15 cellular contexts compared by ENCODE assay signal in genomic region chr4:85200106-85200505, GRCh38.
"Had no signal": no experiment of that assay in that cellular context is flagged by ENCODE, and none has a peak within 500 bp of the region (broad histone marks: within the 10 kb centered on the region; RNA-seq: fewer than 3 reads in every experiment).

No MANE protein-coding gene starts in this region.

- H3K4me1 Mint-ChIP-seq: activated CD4-positive, alpha-beta memory T cell treated with anti-CD3 and anti-CD28 coated beads, Interleukin-2, amount 10 ng/mL, durations not matched to agents 7 days and 5 days; activated naive CD4-positive, alpha-beta T cell treated with anti-CD3 and anti-CD28 coated beads, Interleukin-2, amount 10 ng/mL, durations not matched to agents 7 days and 5 days; naive thymus-derived CD4-positive, alpha-beta T cell; stimulated activated effector memory CD8-positive, alpha-beta T cell treated with anti-CD3 and anti-CD28 coated beads, Interleukin-12 subunit alpha, Interleukin-12 subunit beta, amount 100 ng/mL, for 72 hours had no signal

- DNase-seq: activated CD4-positive, alpha-beta memory T cell treated with anti-CD3 and anti-CD28 coated beads, Interleukin-2, amount 10 ng/mL, durations not matched to agents 7 days and 5 days; activated CD4-positive, alpha-beta T cell treated with anti-CD3 and anti-CD28 coated beads for 4 hours; activated naive CD4-positive, alpha-beta T cell treated with anti-CD3 and anti-CD28 coated beads, Interleukin-2, amount 10 ng/mL, durations not matched to agents 7 days and 5 days; activated T-cell treated with anti-CD3 and anti-CD28 coated beads, Interleukin-2, amount 50 U/mL, for 24 hours; caudate nucleus; heart right ventricle; naive thymus-derived CD4-positive, alpha-beta T cell; pancreas; sigmoid colon; stimulated activated CD4-positive, alpha-beta T cell treated with anti-CD3 and anti-CD28 coated beads, Interleukin-2, amount 100 ng/mL, for 24 hours; thyroid gland; uterus had no signal

- H3K9me3 ChIP-seq: pancreas, thyroid gland, uterus had no signal

- ATAC-seq: heart right ventricle; left lobe of liver; naive thymus-derived CD4-positive, alpha-beta T cell; pancreas had no signal

- H3K4me1 ChIP-seq: heart right ventricle, pancreas, sigmoid colon, thyroid gland, uterus had no signal

- H3K4me3 ChIP-seq: coronary artery, heart right ventricle, pancreas, sigmoid colon, thyroid gland, uterus had no signal

- H3K27ac Mint-ChIP-seq: activated CD4-positive, alpha-beta memory T cell treated with anti-CD3 and anti-CD28 coated beads, Interleukin-2, amount 10 ng/mL, durations not matched to agents 7 days and 5 days; activated naive CD4-positive, alpha-beta T cell treated with anti-CD3 and anti-CD28 coated beads, Interleukin-2, amount 10 ng/mL, durations not matched to agents 7 days and 5 days; activated T-cell treated with anti-CD3 and anti-CD28 coated beads, Interleukin-2, amount 50 U/mL, for 24 hours; naive thymus-derived CD4-positive, alpha-beta T cell; stimulated activated effector memory CD8-positive, alpha-beta T cell treated with anti-CD3 and anti-CD28 coated beads, Interleukin-12 subunit alpha, Interleukin-12 subunit beta, amount 100 ng/mL, for 72 hours had no signal

- H3K4me3 Mint-ChIP-seq: activated CD4-positive, alpha-beta memory T cell treated with anti-CD3 and anti-CD28 coated beads, Interleukin-2, amount 10 ng/mL, durations not matched to agents 7 days and 5 days; activated naive CD4-positive, alpha-beta T cell treated with anti-CD3 and anti-CD28 coated beads, Interleukin-2, amount 10 ng/mL, durations not matched to agents 7 days and 5 days; activated T-cell treated with anti-CD3 and anti-CD28 coated beads, Interleukin-2, amount 50 U/mL, for 24 hours; naive thymus-derived CD4-positive, alpha-beta T cell; stimulated activated effector memory CD8-positive, alpha-beta T cell treated with anti-CD3 and anti-CD28 coated beads, Interleukin-12 subunit alpha, Interleukin-12 subunit beta, amount 100 ng/mL, for 72 hours had no signal

- H3K36me3 Mint-ChIP-seq: activated naive CD4-positive, alpha-beta T cell treated with anti-CD3 and anti-CD28 coated beads, Interleukin-2, amount 10 ng/mL, durations not matched to agents 7 days and 5 days; stimulated activated effector memory CD8-positive, alpha-beta T cell treated with anti-CD3 and anti-CD28 coated beads, Interleukin-12 subunit alpha, Interleukin-12 subunit beta, amount 100 ng/mL, for 72 hours had no signal

- H3K27me3 ChIP-seq: heart right ventricle, pancreas, sigmoid colon, thyroid gland, uterus had no signal

- H3K36me3 ChIP-seq: heart right ventricle, pancreas, sigmoid colon, thyroid gland, uterus had no signal

- H3K27ac ChIP-seq: coronary artery, heart right ventricle, pancreas, sigmoid colon, thyroid gland, uterus had no signal

- H3K27me3 Mint-ChIP-seq: activated CD4-positive, alpha-beta memory T cell treated with anti-CD3 and anti-CD28 coated beads, Interleukin-2, amount 10 ng/mL, durations not matched to agents 7 days and 5 days; activated naive CD4-positive, alpha-beta T cell treated with anti-CD3 and anti-CD28 coated beads, Interleukin-2, amount 10 ng/mL, durations not matched to agents 7 days and 5 days; activated T-cell treated with anti-CD3 and anti-CD28 coated beads, Interleukin-2, amount 50 U/mL, for 24 hours; naive thymus-derived CD4-positive, alpha-beta T cell had no signal
